Comparison of ENCODE assay signal across 1 cellular context in genomic region chr12:92021665-92022033, GRCh38.
TF ChIP-seq lines count a peak whose summit lies in the region.

No MANE protein-coding gene starts in this region.

TF ChIP-seq in IMR-90, 13 proteins besides CTCF, POLR2A, EP300 and RAD21:
- TF ChIP-seq BHLHE40 (IDR thresholded peaks at IDR 0.05; ENCODE audit: low read depth, low read length) (no peak), RFX5 (IDR thresholded peaks at IDR 0.05; ENCODE audit: low read depth, low read length) (no peak), MXI1 (IDR thresholded peaks at IDR 0.05; ENCODE audit: borderline replicate concordance, low read depth, low read length) (no peak), ELK1 (IDR thresholded peaks at IDR 0.05; ENCODE audit: borderline replicate concordance, low read depth, low read length) (no peak), USF2 (IDR thresholded peaks at IDR 0.05; ENCODE audit: low read depth, low read length) (no peak), MAZ (IDR thresholded peaks at IDR 0.05; ENCODE audit: borderline replicate concordance, low read depth, low read length) (no peak), SMC3 (IDR thresholded peaks at IDR 0.05; ENCODE audit: low read depth, low read length) (no peak), MAFK (IDR thresholded peaks at IDR 0.05; ENCODE audit: low read depth, low read length) (no peak), FOS (IDR thresholded peaks at IDR 0.05; ENCODE audit: low read depth, low read length) (no peak), CHD1 (IDR thresholded peaks at IDR 0.05; ENCODE audit: low read depth, low read length) (no peak), NFE2L2 (IDR thresholded peaks at IDR 0.05; ENCODE audit: low read depth, low read length) (no peak), CEBPB (IDR thresholded peaks at IDR 0.05; ENCODE audit: low read depth, low read length) (no peak), RCOR1 (IDR thresholded peaks at IDR 0.05; ENCODE audit: insufficient replicate concordance, low read length) (no peak)
TF ChIP-seq in IMR-90: peak in this region for 0.
